31 cellular contexts compared by ENCODE assay signal in genomic region chr1:215402147-215402546, GRCh38.
"Had no signal": no experiment of that assay in that cellular context is flagged by ENCODE, and none has a peak within 500 bp of the region (broad histone marks: within the 10 kb centered on the region; RNA-seq: fewer than 3 reads in every experiment).

No MANE protein-coding gene starts in this region.

- ATAC-seq: effector memory CD8-positive, alpha-beta T cell; esophagus mucosa; gastrocnemius medialis; heart right ventricle; left colon; left lobe of liver; left ventricle myocardium superior; lower lobe of right lung; mucosa of descending colon; naive thymus-derived CD8-positive, alpha-beta T cell had no signal

- H3K4me1 Mint-ChIP-seq: immature natural killer cell; naive B cell; naive thymus-derived CD8-positive, alpha-beta T cell had no signal

- DNase-seq: colonic mucosa; cortex of kidney; effector CD8-positive, alpha-beta T cell; effector memory CD8-positive, alpha-beta T cell; endodermal cell; erythroblast; esophagus squamous epithelium; foreskin fibroblast; foreskin melanocyte; gastrocnemius medialis; glutamatergic neuron; head of caudate nucleus; heart right ventricle; hippocampal formation; immature natural killer cell; islet precursor cell; kidney; kidney glomerular epithelial cell; left colon; left ventricle myocardium superior; lower lobe of right lung; mesenchymal stem cell; mucosa of descending colon; naive B cell; naive thymus-derived CD8-positive, alpha-beta T cell had no signal

- H3K27me3 ChIP-seq: colonic mucosa, esophagus squamous epithelium, gastrocnemius medialis, heart right ventricle had no signal

- H3K9me3 Mint-ChIP-seq: dendritic cell treated with granulocyte-macrophage colony-stimulating factor and Interleukin-4, amounts not matched to agents 40 ng/mL and 50 ng/mL, for 4 days; endodermal cell had no signal

- H3K4me3 ChIP-seq: colonic mucosa, esophagus squamous epithelium, gastrocnemius medialis, heart right ventricle, lower lobe of right lung, mucosa of descending colon had no signal

- H3K36me3 ChIP-seq: colonic mucosa, esophagus squamous epithelium, gastrocnemius medialis, heart right ventricle, lower lobe of right lung had no signal

- H3K4me1 ChIP-seq: colonic mucosa, esophagus squamous epithelium, lower lobe of right lung had no signal

- H3K27ac Mint-ChIP-seq: dendritic cell treated with granulocyte-macrophage colony-stimulating factor and Interleukin-4, amounts not matched to agents 40 ng/mL and 50 ng/mL, for 4 days; effector memory CD8-positive, alpha-beta T cell; endodermal cell; immature natural killer cell; mesothelial cell of epicardium; naive B cell; naive thymus-derived CD8-positive, alpha-beta T cell had no signal

- H3K27me3 Mint-ChIP-seq: dendritic cell treated with granulocyte-macrophage colony-stimulating factor and Interleukin-4, amounts not matched to agents 40 ng/mL and 50 ng/mL, for 4 days; effector memory CD8-positive, alpha-beta T cell; naive B cell had no signal

- FAIRE-seq: endometrium, kidney had no signal

- H3K36me3 Mint-ChIP-seq: mesothelial cell of epicardium; naive B cell; naive thymus-derived CD8-positive, alpha-beta T cell had no signal

- H3K9me3 ChIP-seq: colonic mucosa, esophagus squamous epithelium, gastrocnemius medialis, heart right ventricle, lower lobe of right lung, mucosa of descending colon had no signal

- H3K27ac ChIP-seq: colonic mucosa, epithelial cell of prostate, esophagus squamous epithelium, gastrocnemius medialis, heart right ventricle, lower lobe of right lung had no signal

- H3K4me3 Mint-ChIP-seq: dendritic cell treated with granulocyte-macrophage colony-stimulating factor and Interleukin-4, amounts not matched to agents 40 ng/mL and 50 ng/mL, for 4 days; effector memory CD8-positive, alpha-beta T cell; endodermal cell; immature natural killer cell; mesothelial cell of epicardium; naive B cell; naive thymus-derived CD8-positive, alpha-beta T cell had no signal
